In the genomic region with DNA sequence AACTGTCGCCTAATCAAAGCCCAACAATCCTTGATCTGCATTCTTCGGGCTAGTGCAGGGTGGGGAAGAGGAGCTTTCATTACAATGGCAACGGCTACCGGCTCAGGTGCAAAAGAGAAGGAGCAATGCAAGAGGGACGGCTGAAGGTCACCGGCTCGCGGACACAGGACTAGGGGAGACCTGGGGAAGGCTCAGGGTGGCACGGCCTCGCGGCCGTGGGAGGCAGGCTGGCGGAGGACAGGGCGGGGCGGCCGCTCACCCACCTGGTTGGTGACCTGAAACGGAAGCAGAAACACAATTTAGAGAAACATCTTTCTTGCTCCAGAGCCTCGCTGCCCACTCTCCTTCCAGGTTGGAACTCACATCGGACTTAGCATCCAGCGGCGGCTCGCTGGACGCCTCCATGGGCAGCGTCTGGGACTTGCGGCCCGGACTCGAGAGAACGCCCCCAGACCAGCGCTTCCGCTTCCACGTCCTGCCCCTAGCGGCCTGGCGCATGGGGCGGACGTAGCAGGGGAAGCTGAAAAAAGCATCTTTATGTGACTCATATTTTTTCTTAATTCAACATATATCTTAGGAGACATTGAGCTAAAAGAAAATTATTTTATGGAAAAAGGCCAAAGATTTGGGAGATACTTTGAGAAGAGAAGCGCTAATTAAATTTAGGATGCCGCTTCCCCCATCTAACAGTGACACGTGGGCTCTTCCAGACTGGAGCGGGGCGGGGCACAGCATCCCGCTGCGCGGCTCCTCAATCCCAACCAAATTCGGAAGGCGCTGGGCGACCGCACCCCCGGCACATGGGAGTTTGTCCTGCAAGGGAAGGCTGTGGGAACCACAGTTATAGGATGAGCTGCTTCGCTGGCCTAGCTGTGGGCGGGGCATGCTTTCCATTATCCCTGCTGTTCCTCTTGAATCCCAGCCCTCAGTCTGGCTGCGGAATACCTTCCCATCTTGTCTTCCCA, we compare ENCODE assay signal across 1 cellular context.
TF ChIP-seq lines count a peak whose summit lies in the region.

A gene (minus strand): TSS at position 441 of the 965 bp plus-strand sequence. CDS start 36 bp downstream, at position 405.

TF ChIP-seq in HepG2, 621 proteins besides CTCF, POLR2A, EP300 and RAD21 (continued from another document and continues in another):
- TF ChIP-seq, protein P1, sequence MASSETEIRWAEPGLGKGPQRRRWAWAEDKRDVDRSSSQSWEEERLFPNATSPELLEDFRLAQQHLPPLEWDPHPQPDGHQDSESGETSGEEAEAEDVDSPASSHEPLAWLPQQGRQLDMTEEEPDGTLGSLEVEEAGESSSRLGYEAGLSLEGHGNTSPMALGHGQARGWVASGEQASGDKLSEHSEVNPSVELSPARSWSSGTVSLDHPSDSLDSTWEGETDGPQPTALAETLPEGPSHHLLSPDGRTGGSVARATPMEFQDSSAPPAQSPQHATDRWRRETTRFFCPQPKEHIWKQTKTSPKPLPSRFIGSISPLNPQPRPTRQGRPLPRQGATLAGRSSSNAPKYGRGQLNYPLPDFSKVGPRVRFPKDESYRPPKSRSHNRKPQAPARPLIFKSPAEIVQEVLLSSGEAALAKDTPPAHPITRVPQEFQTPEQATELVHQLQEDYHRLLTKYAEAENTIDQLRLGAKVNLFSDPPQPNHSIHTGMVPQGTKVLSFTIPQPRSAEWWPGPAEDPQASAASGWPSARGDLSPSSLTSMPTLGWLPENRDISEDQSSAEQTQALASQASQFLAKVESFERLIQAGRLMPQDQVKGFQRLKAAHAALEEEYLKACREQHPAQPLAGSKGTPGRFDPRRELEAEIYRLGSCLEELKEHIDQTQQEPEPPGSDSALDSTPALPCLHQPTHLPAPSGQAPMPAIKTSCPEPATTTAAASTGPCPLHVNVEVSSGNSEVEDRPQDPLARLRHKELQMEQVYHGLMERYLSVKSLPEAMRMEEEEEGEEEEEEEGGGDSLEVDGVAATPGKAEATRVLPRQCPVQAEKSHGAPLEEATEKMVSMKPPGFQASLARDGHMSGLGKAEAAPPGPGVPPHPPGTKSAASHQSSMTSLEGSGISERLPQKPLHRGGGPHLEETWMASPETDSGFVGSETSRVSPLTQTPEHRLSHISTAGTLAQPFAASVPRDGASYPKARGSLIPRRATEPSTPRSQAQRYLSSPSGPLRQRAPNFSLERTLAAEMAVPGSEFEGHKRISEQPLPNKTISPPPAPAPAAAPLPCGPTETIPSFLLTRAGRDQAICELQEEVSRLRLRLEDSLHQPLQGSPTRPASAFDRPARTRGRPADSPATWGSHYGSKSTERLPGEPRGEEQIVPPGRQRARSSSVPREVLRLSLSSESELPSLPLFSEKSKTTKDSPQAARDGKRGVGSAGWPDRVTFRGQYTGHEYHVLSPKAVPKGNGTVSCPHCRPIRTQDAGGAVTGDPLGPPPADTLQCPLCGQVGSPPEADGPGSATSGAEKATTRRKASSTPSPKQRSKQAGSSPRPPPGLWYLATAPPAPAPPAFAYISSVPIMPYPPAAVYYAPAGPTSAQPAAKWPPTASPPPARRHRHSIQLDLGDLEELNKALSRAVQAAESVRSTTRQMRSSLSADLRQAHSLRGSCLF (CRISPR knock-in tag; IDR thresholded peaks at IDR 0.05; ENCODE audit: borderline replicate concordance), result no peak
- TF ChIP-seq, protein P2, sequence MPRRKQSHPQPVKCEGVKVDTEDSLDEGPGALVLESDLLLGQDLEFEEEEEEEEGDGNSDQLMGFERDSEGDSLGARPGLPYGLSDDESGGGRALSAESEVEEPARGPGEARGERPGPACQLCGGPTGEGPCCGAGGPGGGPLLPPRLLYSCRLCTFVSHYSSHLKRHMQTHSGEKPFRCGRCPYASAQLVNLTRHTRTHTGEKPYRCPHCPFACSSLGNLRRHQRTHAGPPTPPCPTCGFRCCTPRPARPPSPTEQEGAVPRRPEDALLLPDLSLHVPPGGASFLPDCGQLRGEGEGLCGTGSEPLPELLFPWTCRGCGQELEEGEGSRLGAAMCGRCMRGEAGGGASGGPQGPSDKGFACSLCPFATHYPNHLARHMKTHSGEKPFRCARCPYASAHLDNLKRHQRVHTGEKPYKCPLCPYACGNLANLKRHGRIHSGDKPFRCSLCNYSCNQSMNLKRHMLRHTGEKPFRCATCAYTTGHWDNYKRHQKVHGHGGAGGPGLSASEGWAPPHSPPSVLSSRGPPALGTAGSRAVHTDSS (CRISPR knock-in tag; conservative IDR thresholded peaks at IDR 0.05), result no peak
- peak; percentile 88 for TF ChIP-seq ZFX (CRISPR knock-in tag; IDR thresholded peaks at IDR 0.05; ENCODE audit: low read depth)
- peak; percentile 90 for TF ChIP-seq TAF1 (CRISPR knock-in tag; IDR thresholded peaks at IDR 0.05)
- TF ChIP-seq HOXA5 (CRISPR knock-in tag; IDR thresholded peaks at IDR 0.05), result peak; percentile 45; the same call in 1 of the 2 replicates
- no peak for TF ChIP-seq ZNF432 (CRISPR knock-in tag; IDR thresholded peaks at IDR 0.05; ENCODE audit: borderline replicate concordance)
- TF ChIP-seq ZNF678 (CRISPR knock-in tag; IDR thresholded peaks at IDR 0.05), result no peak
- TF ChIP-seq ASH2L (IDR thresholded peaks at IDR 0.05; ENCODE audit: insufficient read length, low read depth, low read length), result peak; percentile 87
- 0 out of 2 replicates have a peak, but pooled peaks have one; percentile 55 for TF ChIP-seq ZNF572 (CRISPR knock-in tag; IDR thresholded peaks at IDR 0.05)
- no peak for TF ChIP-seq SMARCE1 (IDR thresholded peaks at IDR 0.05; ENCODE audit: borderline replicate concordance)
- TF ChIP-seq, protein P3, sequence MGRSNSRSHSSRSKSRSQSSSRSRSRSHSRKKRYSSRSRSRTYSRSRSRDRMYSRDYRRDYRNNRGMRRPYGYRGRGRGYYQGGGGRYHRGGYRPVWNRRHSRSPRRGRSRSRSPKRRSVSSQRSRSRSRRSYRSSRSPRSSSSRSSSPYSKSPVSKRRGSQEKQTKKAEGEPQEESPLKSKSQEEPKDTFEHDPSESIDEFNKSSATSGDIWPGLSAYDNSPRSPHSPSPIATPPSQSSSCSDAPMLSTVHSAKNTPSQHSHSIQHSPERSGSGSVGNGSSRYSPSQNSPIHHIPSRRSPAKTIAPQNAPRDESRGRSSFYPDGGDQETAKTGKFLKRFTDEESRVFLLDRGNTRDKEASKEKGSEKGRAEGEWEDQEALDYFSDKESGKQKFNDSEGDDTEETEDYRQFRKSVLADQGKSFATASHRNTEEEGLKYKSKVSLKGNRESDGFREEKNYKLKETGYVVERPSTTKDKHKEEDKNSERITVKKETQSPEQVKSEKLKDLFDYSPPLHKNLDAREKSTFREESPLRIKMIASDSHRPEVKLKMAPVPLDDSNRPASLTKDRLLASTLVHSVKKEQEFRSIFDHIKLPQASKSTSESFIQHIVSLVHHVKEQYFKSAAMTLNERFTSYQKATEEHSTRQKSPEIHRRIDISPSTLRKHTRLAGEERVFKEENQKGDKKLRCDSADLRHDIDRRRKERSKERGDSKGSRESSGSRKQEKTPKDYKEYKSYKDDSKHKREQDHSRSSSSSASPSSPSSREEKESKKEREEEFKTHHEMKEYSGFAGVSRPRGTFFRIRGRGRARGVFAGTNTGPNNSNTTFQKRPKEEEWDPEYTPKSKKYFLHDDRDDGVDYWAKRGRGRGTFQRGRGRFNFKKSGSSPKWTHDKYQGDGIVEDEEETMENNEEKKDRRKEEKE (IDR thresholded peaks at IDR 0.05), result no peak
- no peak for TF ChIP-seq ZSCAN20 (CRISPR knock-in tag; IDR thresholded peaks at IDR 0.05; ENCODE audit: borderline replicate concordance)
- TF ChIP-seq KLF9 (CRISPR knock-in tag; IDR thresholded peaks at IDR 0.05; ENCODE audit: low read depth), result no peak
- no peak for TF ChIP-seq ZNF567 (CRISPR knock-in tag; IDR thresholded peaks at IDR 0.05; ENCODE audit: borderline replicate concordance)
- no peak for TF ChIP-seq ZNF839 (CRISPR knock-in tag; IDR thresholded peaks at IDR 0.05; ENCODE audit: borderline replicate concordance)
- TF ChIP-seq EHMT2 (IDR thresholded peaks at IDR 0.05; ENCODE audit: borderline replicate concordance, low read depth, low read length), result no peak
- no peak for TF ChIP-seq TOPORS (CRISPR knock-in tag; IDR thresholded peaks at IDR 0.05)
- TF ChIP-seq RXRA (CRISPR knock-in tag; IDR thresholded peaks at IDR 0.05), result 0 out of 2 replicates have a peak, but pooled peaks have one; percentile 41
- TF ChIP-seq KDM3A (CRISPR knock-in tag; IDR thresholded peaks at IDR 0.05; ENCODE audit: low read depth), result 0 out of 2 replicates have a peak, but pooled peaks have one; percentile 21
- no peak for TF ChIP-seq ZNF382 (CRISPR knock-in tag; IDR thresholded peaks at IDR 0.05; ENCODE audit: borderline replicate concordance)
- TF ChIP-seq ZSCAN30 (CRISPR knock-in tag; IDR thresholded peaks at IDR 0.05), result no peak
- TF ChIP-seq MEIS1 (CRISPR knock-in tag; IDR thresholded peaks at IDR 0.05; ENCODE audit: borderline replicate concordance), result no peak
- TF ChIP-seq, protein P4, sequence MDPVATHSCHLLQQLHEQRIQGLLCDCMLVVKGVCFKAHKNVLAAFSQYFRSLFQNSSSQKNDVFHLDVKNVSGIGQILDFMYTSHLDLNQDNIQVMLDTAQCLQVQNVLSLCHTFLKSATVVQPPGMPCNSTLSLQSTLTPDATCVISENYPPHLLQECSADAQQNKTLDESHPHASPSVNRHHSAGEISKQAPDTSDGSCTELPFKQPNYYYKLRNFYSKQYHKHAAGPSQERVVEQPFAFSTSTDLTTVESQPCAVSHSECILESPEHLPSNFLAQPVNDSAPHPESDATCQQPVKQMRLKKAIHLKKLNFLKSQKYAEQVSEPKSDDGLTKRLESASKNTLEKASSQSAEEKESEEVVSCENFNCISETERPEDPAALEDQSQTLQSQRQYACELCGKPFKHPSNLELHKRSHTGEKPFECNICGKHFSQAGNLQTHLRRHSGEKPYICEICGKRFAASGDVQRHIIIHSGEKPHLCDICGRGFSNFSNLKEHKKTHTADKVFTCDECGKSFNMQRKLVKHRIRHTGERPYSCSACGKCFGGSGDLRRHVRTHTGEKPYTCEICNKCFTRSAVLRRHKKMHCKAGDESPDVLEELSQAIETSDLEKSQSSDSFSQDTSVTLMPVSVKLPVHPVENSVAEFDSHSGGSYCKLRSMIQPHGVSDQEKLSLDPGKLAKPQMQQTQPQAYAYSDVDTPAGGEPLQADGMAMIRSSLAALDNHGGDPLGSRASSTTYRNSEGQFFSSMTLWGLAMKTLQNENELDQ (CRISPR knock-in tag; IDR thresholded peaks at IDR 0.05; ENCODE audit: borderline replicate concordance), result no peak
- TF ChIP-seq, protein P5, sequence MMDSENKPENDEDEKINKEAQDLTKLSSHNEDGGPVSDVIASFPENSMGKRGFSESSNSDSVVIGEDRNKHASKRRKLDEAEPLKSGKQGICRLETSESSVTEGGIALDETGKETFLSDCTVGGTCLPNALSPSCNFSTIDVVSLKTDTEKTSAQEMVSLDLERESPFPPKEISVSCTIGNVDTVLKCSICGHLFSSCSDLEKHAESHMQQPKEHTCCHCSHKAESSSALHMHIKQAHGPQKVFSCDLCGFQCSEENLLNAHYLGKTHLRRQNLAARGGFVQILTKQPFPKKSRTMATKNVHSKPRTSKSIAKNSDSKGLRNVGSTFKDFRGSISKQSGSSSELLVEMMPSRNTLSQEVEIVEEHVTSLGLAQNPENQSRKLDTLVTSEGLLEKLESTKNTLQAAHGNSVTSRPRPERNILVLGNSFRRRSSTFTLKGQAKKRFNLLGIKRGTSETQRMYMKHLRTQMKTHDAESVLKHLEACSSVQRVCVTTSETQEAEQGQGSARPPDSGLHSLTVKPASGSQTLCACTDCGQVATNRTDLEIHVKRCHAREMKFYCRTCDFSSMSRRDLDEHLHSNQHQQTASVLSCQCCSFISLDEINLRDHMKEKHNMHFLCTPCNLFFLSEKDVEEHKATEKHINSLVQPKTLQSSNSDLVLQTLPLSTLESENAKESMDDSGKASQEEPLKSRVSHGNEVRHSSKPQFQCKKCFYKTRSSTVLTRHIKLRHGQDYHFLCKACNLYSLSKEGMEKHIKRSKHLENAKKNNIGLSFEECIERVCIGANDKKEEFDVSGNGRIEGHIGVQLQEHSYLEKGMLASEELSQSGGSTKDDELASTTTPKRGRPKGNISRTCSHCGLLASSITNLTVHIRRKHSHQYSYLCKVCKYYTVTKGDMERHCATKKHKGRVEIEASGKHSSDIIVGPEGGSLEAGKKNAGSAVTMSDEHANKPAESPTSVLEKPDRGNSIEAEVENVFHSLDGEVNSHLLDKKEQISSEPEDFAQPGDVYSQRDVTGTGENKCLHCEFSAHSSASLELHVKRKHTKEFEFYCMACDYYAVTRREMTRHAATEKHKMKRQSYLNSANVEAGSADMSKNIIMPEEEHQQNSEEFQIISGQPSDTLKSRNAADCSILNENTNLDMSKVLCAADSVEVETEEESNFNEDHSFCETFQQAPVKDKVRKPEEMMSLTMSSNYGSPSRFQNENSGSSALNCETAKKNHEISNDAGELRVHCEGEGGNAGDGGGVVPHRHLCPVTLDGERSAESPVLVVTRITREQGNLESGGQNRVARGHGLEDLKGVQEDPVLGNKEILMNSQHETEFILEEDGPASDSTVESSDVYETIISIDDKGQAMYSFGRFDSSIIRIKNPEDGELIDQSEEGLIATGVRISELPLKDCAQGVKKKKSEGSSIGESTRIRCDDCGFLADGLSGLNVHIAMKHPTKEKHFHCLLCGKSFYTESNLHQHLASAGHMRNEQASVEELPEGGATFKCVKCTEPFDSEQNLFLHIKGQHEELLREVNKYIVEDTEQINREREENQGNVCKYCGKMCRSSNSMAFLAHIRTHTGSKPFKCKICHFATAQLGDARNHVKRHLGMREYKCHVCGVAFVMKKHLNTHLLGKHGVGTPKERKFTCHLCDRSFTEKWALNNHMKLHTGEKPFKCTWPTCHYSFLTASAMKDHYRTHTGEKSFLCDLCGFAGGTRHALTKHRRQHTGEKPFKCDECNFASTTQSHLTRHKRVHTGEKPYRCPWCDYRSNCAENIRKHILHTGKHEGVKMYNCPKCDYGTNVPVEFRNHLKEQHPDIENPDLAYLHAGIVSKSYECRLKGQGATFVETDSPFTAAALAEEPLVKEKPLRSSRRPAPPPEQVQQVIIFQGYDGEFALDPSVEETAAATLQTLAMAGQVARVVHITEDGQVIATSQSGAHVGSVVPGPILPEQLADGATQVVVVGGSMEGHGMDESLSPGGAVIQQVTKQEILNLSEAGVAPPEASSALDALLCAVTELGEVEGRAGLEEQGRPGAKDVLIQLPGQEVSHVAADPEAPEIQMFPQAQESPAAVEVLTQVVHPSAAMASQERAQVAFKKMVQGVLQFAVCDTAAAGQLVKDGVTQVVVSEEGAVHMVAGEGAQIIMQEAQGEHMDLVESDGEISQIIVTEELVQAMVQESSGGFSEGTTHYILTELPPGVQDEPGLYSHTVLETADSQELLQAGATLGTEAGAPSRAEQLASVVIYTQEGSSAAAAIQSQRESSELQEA (CRISPR knock-in tag; IDR thresholded peaks at IDR 0.05; ENCODE audit: not compliant biosample characterization), result peak; percentile 77
- TF ChIP-seq ZNF124 (CRISPR knock-in tag; IDR thresholded peaks at IDR 0.05), result no peak; the same call in 1 of the 2 replicates
